Comparison of ENCODE assay signal across 10 cellular contexts in the genomic region with DNA sequence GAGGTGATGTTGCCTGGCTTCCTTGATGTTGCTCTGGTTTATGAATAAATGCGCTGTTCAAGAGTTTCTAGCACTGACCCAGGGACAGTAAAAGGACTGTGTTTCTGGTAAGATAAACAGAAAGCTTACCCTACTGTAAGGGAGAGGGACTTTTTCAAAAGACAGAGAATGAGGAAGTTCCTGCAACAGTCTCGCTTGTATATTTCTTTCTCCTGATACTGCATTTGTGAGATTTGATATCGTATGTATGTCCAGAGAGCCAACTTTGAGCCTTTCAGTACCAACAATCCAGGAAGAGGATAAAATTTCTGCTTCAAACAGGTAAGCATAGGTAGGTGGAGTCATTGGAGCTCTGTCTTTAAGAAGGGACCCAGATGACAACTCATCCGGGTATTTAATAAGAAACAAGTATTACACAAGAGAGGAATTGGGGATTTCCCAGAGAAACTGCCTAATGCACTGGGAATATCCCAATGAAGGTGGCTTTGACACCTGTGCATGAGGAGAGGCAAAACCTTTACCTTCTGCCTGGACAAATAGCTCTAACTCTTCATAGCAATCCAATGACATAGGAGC. TPM values are rescaled to one million over a fixed set of nuclear protein-coding genes. Genes with fewer than 3 reads are reported as not detected.
DNase-seq lines count a peak whose midpoint lies in the region; ATAC-seq and TF ChIP-seq lines count a peak whose summit lies in the region.
"Had no signal": no experiment of that assay in that cellular context is flagged by ENCODE, and none has a peak within 500 bp of the region (broad histone marks: within the 10 kb centered on the region; RNA-seq: fewer than 3 reads in every experiment).

No MANE protein-coding gene starts in this region.

- peak overlapping the region; percentile 86 for H3K27ac Mint-ChIP-seq in activated CD8-positive, alpha-beta T cell treated with anti-CD3 and anti-CD28 coated beads for 36 hours

- H3F3A ChIP-seq in smooth muscle cell (ENCODE audit: low read depth): no peaks in the 10 kb centered on the region

- DNase-seq in SIG-M5 treated with dmso at 0.1 percent for 504 hours (lab: John Stamatoyannopoulos, UW; ENCODE audit: unreplicated experiment) (peak; percentile 65), SIG-M5 (lab: John Stamatoyannopoulos, UW) (no peak), smooth muscle cell (lab: John Stamatoyannopoulos, UW; ENCODE audit: unreplicated experiment) (no peak), mucosa of gallbladder (ENCODE audit: low spot score) (no peak), NCI-H510A treated with DMSO at 0.1 percent for 48 hours (lab: John Stamatoyannopoulos, UW) (no peak)
- no peak for DNase-seq in activated CD8-positive, alpha-beta T cell treated with anti-CD3 and anti-CD28 coated beads for 36 hours
- DNase-seq: left cardiac atrium had no signal

- peak overlapping the region; percentile 75 for H3K4me3 Mint-ChIP-seq in activated CD8-positive, alpha-beta T cell treated with anti-CD3 and anti-CD28 coated beads for 36 hours

- no peaks in the 10 kb centered on the region for H3K79me2 ChIP-seq in smooth muscle cell (ENCODE audit: low read depth)

- H3K27me3 ChIP-seq in smooth muscle cell (ENCODE audit: low read depth): no peaks in the 10 kb centered on the region

- peak overlapping the region; percentile 53 for H3K9ac ChIP-seq in smooth muscle cell (ENCODE audit: low read depth)

- CTCF ChIA-PET in activated CD8-positive, alpha-beta T cell treated with anti-CD3 and anti-CD28 coated beads for 36 hours (lab: Charles Lee): interaction anchor here (0.8 to 1.0 kb wide), 2 partner anchors 9 to 29 kb away, joined by 3 read pairs; no protein-coding TSS in a partner anchor

- no peaks in the 10 kb centered on the region for H3K4me1 ChIP-seq in smooth muscle cell (ENCODE audit: low read depth)
- H3K4me1 ChIP-seq: A549 had no signal

- H3K36me3 ChIP-seq in smooth muscle cell (ENCODE audit: low read depth): no peaks in the 10 kb centered on the region

- H3K36me3 Mint-ChIP-seq in activated CD8-positive, alpha-beta T cell treated with anti-CD3 and anti-CD28 coated beads for 36 hours (ENCODE audit: low read depth): peaks cover 1% of the 10 kb centered on the region

- no peaks in the 10 kb centered on the region for H4K20me1 ChIP-seq in smooth muscle cell (ENCODE audit: low read depth)

- H2AFZ ChIP-seq in smooth muscle cell (ENCODE audit: low read depth): no peak overlapping the region

- no peaks in the 10 kb centered on the region for H3K9me3 Mint-ChIP-seq in activated CD8-positive, alpha-beta T cell treated with anti-CD3 and anti-CD28 coated beads for 36 hours

- WGBS in smooth muscle cell (ENCODE audit: low lambda C conversion rate): 90% methylated on average over 4 of the region's 4 CpGs

- intact Hi-C loops in activated CD8-positive, alpha-beta T cell treated with anti-CD3 and anti-CD28 coated beads for 36 hours (cut with micrococcal nuclease): loop anchor here (2.0 to 5.0 kb wide), 2 partner anchors 35 to 131 kb away; no protein-coding TSS in a partner anchor

- ATAC-seq in HG03066 (IDR thresholded peaks at IDR 0.05; ENCODE audit: low read depth, unreplicated experiment) (peak; percentile 21), HG03439 (IDR thresholded peaks at IDR 0.05; ENCODE audit: unreplicated experiment) (no peak)
- no peak for ATAC-seq in activated CD8-positive, alpha-beta T cell treated with anti-CD3 and anti-CD28 coated beads for 36 hours
- ATAC-seq: A549 had no signal

- peaks cover 65% of the 10 kb centered on the region for H3K4me1 Mint-ChIP-seq in activated CD8-positive, alpha-beta T cell treated with anti-CD3 and anti-CD28 coated beads for 36 hours (ENCODE audit: low read depth)

- no peaks in the 10 kb centered on the region for H3K9me3 ChIP-seq in smooth muscle cell (replicated peaks; ENCODE audit: low read depth)
- H3K9me3 ChIP-seq: A549 had no signal

- H3K4me2 ChIP-seq in smooth muscle cell: peak overlapping the region; percentile 41
- H3K4me2 ChIP-seq: A549 had no signal

- POLR2A ChIA-PET in activated CD8-positive, alpha-beta T cell treated with anti-CD3 and anti-CD28 coated beads for 36 hours (lab: Charles Lee): interaction anchor here (0.5 to 1.2 kb wide), 4 partner anchors 29 to 274 kb away, joined by 3 to 5 read pairs (median 3); no protein-coding TSS in a partner anchor

- peak overlapping the region; percentile 80 for H3K27ac ChIP-seq in smooth muscle cell (ENCODE audit: low read depth)
- H3K27ac ChIP-seq: A549 had no signal

- H3K4me3 ChIP-seq in smooth muscle cell: peak overlapping the region; percentile 31
- H3K4me3 ChIP-seq: A549 had no signal

- H3K27me3 Mint-ChIP-seq in activated CD8-positive, alpha-beta T cell treated with anti-CD3 and anti-CD28 coated beads for 36 hours: no peaks in the 10 kb centered on the region

- no peak for TF ChIP-seq CTCF in activated CD8-positive, alpha-beta T cell treated with anti-CD3 and anti-CD28 coated beads for 36 hours (IDR thresholded peaks at IDR 0.05)
- TF ChIP-seq CTCF in smooth muscle cell (IDR thresholded peaks at IDR 0.05; ENCODE audit: borderline replicate concordance, insufficient read depth, poor library complexity, severe bottlenecking): no peak

RNA-seq across cellular contexts. Expression of a gene that starts 0.8 kb away (rescaled TPM):
- total RNA-seq in activated CD8-positive, alpha-beta T cell treated with anti-CD3 and anti-CD28 coated beads for 36 hours: 10 to 100 TPM; 11.7 to 12.3 TPM
- total RNA-seq in smooth muscle cell (7.9 and 9.8 TPM in 2 replicates), mucosa of gallbladder (23.3 TPM)
- polyA plus RNA-seq in smooth muscle cell: 1.0 and 4.8 TPM in 2 replicates
